ENCODE assay signal across 8 cellular contexts in the genomic region with DNA sequence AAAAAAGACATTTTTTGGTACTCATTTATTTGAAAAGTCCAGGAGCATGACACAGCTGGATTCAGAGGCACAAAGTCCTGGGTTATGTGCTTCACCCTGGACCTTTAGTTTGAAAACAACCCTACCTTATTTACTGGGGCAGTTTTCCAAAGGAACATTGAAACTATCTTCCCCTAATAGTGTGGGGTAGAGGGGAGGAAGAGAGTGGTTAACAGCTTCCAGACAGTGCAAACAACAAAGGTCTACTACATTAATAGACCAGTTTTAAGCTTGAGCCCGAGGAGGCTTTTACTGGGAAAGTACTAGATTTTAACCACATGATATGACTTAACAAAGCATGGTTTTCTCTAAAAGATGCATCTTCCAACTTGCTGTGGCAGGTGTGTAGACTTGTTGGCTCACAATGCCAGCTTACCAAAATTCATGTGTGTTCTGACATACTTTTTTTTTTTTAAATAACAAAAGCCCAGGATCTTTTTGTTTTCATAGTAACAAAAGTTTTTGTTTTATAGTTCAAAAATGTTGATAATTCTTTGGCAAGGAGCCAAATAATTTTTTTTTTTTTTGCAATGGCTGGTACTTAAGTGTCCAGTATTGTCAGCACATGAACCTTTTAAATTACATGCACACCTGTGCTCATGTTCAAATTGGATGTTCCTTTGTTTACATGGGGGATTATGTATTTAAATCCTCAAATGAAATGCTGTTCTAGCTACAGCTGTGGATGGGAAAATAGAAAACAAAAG. TPM values are rescaled to one million over a fixed set of nuclear protein-coding genes. Genes with fewer than 3 reads are reported as not detected.
DNase-seq lines count a peak whose midpoint lies in the region; ATAC-seq and TF ChIP-seq lines count a peak whose summit lies in the region.

No MANE protein-coding gene starts in this region.

- H3K9me3 Mint-ChIP-seq in activated naive CD8-positive, alpha-beta T cell (ENCODE audit: low read depth), result no peaks in the 10 kb centered on the region

- ATAC-seq in left ventricle myocardium superior (no peak), left lobe of liver (peak; percentile 62), HG02623 (IDR thresholded peaks at IDR 0.05; ENCODE audit: unreplicated experiment) (no peak)

- WGBS in transverse colon (ENCODE audit: low coverage in 1 of 2), 2 donors, result 16 to 67% methylated on average over 1 of the region's 1 CpG

- in situ Hi-C loops in transverse colon (cut with MboI; ENCODE audit: low pct_ligation_motif_present in 1 of 4, low pct_unique_long_range_greater_than_20kb in 1 of 4, low sequenced_read_pairs in 3 of 4), result no loop called here
- in situ Hi-C loops in KBM-7 (cut with MboI; ENCODE audit: low pct_unique_long_range_greater_than_20kb, low sequenced_read_pairs), result no loop called here

- H3K27me3 Mint-ChIP-seq in activated naive CD8-positive, alpha-beta T cell, result no peaks in the 10 kb centered on the region

- peaks cover 49% of the 10 kb centered on the region for H3K4me1 ChIP-seq in cardiac muscle cell (ENCODE audit: low read depth)
- peaks cover 12 to 74% (median 26%) of the 10 kb centered on the region in 4 donors for H3K4me1 ChIP-seq in transverse colon

- peaks cover 18% of the 10 kb centered on the region for H3K36me3 Mint-ChIP-seq in activated naive CD8-positive, alpha-beta T cell

- peaks cover 73% of the 10 kb centered on the region for H3K4me1 Mint-ChIP-seq in activated naive CD8-positive, alpha-beta T cell (ENCODE audit: low read depth)

- DNase-seq in cardiac muscle cell (ENCODE audit: low read depth in 1 of 2, low spot score in 1 of 2) (no peak), left ventricle myocardium superior (no peak), left lobe of liver (ENCODE audit: low spot score) (no peak), transverse colon (no peak), KBM-7 (no peak), NCI-H187 treated with DMSO at 0.1 percent for 48 hours (lab: John Stamatoyannopoulos, UW) (no peak)

- H3K9me3 ChIP-seq in cardiac muscle cell (ENCODE audit: low read depth) (no peaks in the 10 kb centered on the region), transverse colon (no peaks in the 10 kb centered on the region)

- no peak for TF ChIP-seq POLR2A in transverse colon (IDR thresholded peaks at IDR 0.05)

- H3K36me3 ChIP-seq in cardiac muscle cell (peaks cover 9% of the 10 kb centered on the region), transverse colon (peaks cover 0 to 35% (median 10%) of the 10 kb centered on the region in 4 donors)

- H3K27ac ChIP-seq in cardiac muscle cell (no peak overlapping the region), transverse colon (peak overlapping the region; percentile 95 to 99 (median 96))

- H3K27me3 ChIP-seq in cardiac muscle cell (no peaks in the 10 kb centered on the region), transverse colon (no peaks in the 10 kb centered on the region)

- TF ChIP-seq EP300 in transverse colon (IDR thresholded peaks at IDR 0.05; ENCODE audit: low read depth), result no peak

- H3K4me3 Mint-ChIP-seq in activated naive CD8-positive, alpha-beta T cell, result peak overlapping the region; percentile 95

- peak overlapping the region; percentile 98 for H3K27ac Mint-ChIP-seq in activated naive CD8-positive, alpha-beta T cell

- H3K4me3 ChIP-seq in cardiac muscle cell (peak overlapping the region; percentile 83), transverse colon (peak overlapping the region in 1 of 4 donors; percentile 73)

- intact Hi-C loops in left ventricle myocardium superior (cut with micrococcal nuclease) (no loop called here), transverse colon (cut with DNase I; ENCODE audit: low total_unique reads) (no loop called here)

- TF ChIP-seq CTCF in cardiac muscle cell (IDR thresholded peaks at IDR 0.05; ENCODE audit: low read depth, low read length) (no peak), transverse colon (IDR thresholded peaks at IDR 0.05) (no peak)

RNA-seq across cellular contexts. Expression of a gene that starts 1.8 kb away (rescaled TPM):
- 80.5 and 111 TPM in 2 replicates for total RNA-seq in cardiac muscle cell
- polyA plus RNA-seq in cardiac muscle cell, result 245 and 260 TPM in 2 replicates
- 163 TPM for total RNA-seq in left ventricle myocardium superior
- 194 TPM for total RNA-seq in left lobe of liver
- total RNA-seq in transverse colon, result 10 to 100 TPM; 21.3 to 66.2 (median 45.9) TPM

RNA-seq across cellular contexts. Expression of a gene that starts 12.5 kb away (rescaled TPM):
- total RNA-seq in cardiac muscle cell (1.7 and 2.2 TPM in 2 replicates), left ventricle myocardium superior (1.1 TPM), left lobe of liver (2.9 TPM), transverse colon (10 to 100 TPM in 2 of 4 donors, 1 to 10 TPM in 2; 1.9 to 17.1 (median 10.6) TPM)
- 3.0 and 5.1 TPM in 2 replicates for polyA plus RNA-seq in cardiac muscle cell

RNA-seq across cellular contexts. Expression of a gene that starts 24.3 kb away (rescaled TPM):
- total RNA-seq in cardiac muscle cell, result 0.36 and 2.0 TPM in 2 replicates
- 0.67 and 1.9 TPM in 2 replicates for polyA plus RNA-seq in cardiac muscle cell
- total RNA-seq in left ventricle myocardium superior, result not detected
- total RNA-seq in left lobe of liver, result 0.50 TPM
- under 1 TPM in 3 of 4 donors, not detected in 1; 0.16 to 1.00 (median 0.68) TPM for total RNA-seq in transverse colon
